Comparison of ENCODE assay signal across 23 cellular contexts in the genomic region with DNA sequence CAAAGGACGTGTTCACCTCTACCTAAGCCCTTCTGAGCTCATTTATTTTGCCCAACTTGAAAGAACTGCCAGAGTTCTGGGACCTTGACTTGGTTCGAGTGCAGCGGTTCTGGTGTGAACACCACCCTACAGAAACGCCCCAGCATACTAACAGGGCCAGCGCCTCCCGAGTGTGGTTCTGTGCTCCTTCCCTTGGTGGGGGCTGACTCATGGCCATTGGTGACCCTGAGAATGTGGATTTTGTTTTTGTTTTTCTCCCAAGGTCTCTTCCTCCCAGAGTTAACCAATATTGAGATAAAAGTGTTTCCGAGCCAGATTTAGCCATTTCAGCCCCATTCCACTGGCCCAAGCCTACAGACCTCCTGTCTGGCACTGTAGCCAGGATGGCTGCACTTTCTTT. TPM values are rescaled to one million over a fixed set of nuclear protein-coding genes. Genes with fewer than 3 reads are reported as not detected.
DNase-seq lines count a peak whose midpoint lies in the region; ATAC-seq and TF ChIP-seq lines count a peak whose summit lies in the region.
"Had no signal": no experiment of that assay in that cellular context is flagged by ENCODE, and none has a peak within 500 bp of the region (broad histone marks: within the 10 kb centered on the region; RNA-seq: fewer than 3 reads in every experiment).

No MANE protein-coding gene starts in this region.

- CTCF ChIA-PET in IMR-90 (lab: Yijun Ruan, JAX): interaction anchor here (0.6 kb wide), 1 partner anchor 153 kb away, joined by 3 read pairs; no protein-coding TSS in a partner anchor
- CTCF ChIA-PET in CD4-positive, alpha-beta T cell (lab: Charles Lee): no interaction called here

- no peaks in the 10 kb centered on the region for H3K36me3 Mint-ChIP-seq in natural killer cell
- H3K36me3 Mint-ChIP-seq in CD4-positive, alpha-beta T cell (ENCODE audit: low read depth): no peaks in the 10 kb centered on the region

- intact Hi-C loops in IMR-90 (cut with micrococcal nuclease): loop anchor here (2.0 kb wide), 2 partner anchors 17 to 29 kb away; no protein-coding TSS in a partner anchor
- intact Hi-C loops in natural killer cell (cut with micrococcal nuclease): no loop called here
- intact Hi-C loops in CD4-positive, alpha-beta T cell (cut with DNase I, micrococcal nuclease): no loop called here

- no TSS peak for BruUV-seq in IMR-90 (replicated peaks; lab: Mats Ljungman, UMichigan)

- peak overlapping the region; percentile 96 for H2BK5ac ChIP-seq in IMR-90 (ENCODE audit: low read depth, low read length, poor library complexity, severe bottlenecking)

- H3K27me3 Mint-ChIP-seq in natural killer cell (ENCODE audit: low read depth in 2 of 2): no peaks in the 10 kb centered on the region
- H3K27me3 Mint-ChIP-seq in CD4-positive, alpha-beta T cell: no peaks in the 10 kb centered on the region

- H2AK5ac ChIP-seq in IMR-90 (ENCODE audit: low read depth, low read length): peak overlapping the region; percentile 76

- peak overlapping the region in 10 of 11 experiments; percentile 12 to 99 (median 58); a peak in 12 of 22 replicates for H3K4me2 ChIP-seq in BLaER1 treated with 17β-estradiol and CSF1 and Interleukin-3, amounts not matched to agents 10 nM and 100 nM
- H3K4me2 ChIP-seq in IMR-90 (ENCODE audit: low read depth, low read length): no peak overlapping the region

- H3K27ac ChIP-seq in BLaER1 treated with 17β-estradiol and CSF1 and Interleukin-3, amounts not matched to agents 10 nM and 100 nM: peak overlapping the region in 3 of 11 experiments; percentile 1 to 52 (median 10); a peak in 4 of 22 replicates
- no peak overlapping the region for H3K27ac ChIP-seq in IMR-90 (ENCODE audit: insufficient read depth, low read length)
- no peak overlapping the region for H3K27ac ChIP-seq in CD4-positive, alpha-beta T cell (ENCODE audit: low read depth, low read length)
- H3K27ac ChIP-seq: esophagus squamous epithelium, left lung, PC-9, SK-N-MC had no signal

- no peak overlapping the region for H3K18ac ChIP-seq in IMR-90 (ENCODE audit: low read depth, low read length)

- H3K56ac ChIP-seq in IMR-90 (ENCODE audit: extremely low read depth, insufficient read depth, low read length): no peak overlapping the region

- no peaks in the 10 kb centered on the region; a peak in 1 of 22 replicates for H3K27me3 ChIP-seq in BLaER1 treated with 17β-estradiol and CSF1 and Interleukin-3, amounts not matched to agents 10 nM and 100 nM
- no peaks in the 10 kb centered on the region for H3K27me3 ChIP-seq in IMR-90 (ENCODE audit: control insufficient read depth, insufficient read depth, low read length)
- no peaks in the 10 kb centered on the region for H3K27me3 ChIP-seq in CD4-positive, alpha-beta T cell (ENCODE audit: control insufficient read depth, insufficient read depth, low read length)
- H3K27me3 ChIP-seq: left lung had no signal

- peak overlapping the region; percentile 99 for H4K91ac ChIP-seq in IMR-90 (ENCODE audit: insufficient read depth, low read depth, low read length)

- peak overlapping the region; percentile 51 to 67 for H3K27ac Mint-ChIP-seq in natural killer cell
- no peak overlapping the region for H3K27ac Mint-ChIP-seq in CD4-positive, alpha-beta T cell

- no peak for TF ChIP-seq CTCF in IMR-90 (conservative IDR thresholded peaks at IDR 0.05; ENCODE audit: low read depth, low read length)
- no peak for TF ChIP-seq CTCF in natural killer cell (IDR thresholded peaks at IDR 0.05)
- TF ChIP-seq CTCF in CD4-positive, alpha-beta T cell (IDR thresholded peaks at IDR 0.05): no peak

- H2BK20ac ChIP-seq in IMR-90 (ENCODE audit: low read depth, low read length): peak overlapping the region; percentile 43; the same call in 1 of the 2 replicates

- peak overlapping the region; percentile 64 for H3K14ac ChIP-seq in IMR-90 (replicated peaks; ENCODE audit: low read depth, low read length)

- H2BK120ac ChIP-seq in IMR-90 (ENCODE audit: low read depth, low read length): peak overlapping the region; percentile 99

- peaks cover 47 to 53% of the 10 kb centered on the region in 2 donors for H3K4me1 Mint-ChIP-seq in natural killer cell
- peaks cover 30% of the 10 kb centered on the region for H3K4me1 Mint-ChIP-seq in CD4-positive, alpha-beta T cell (ENCODE audit: low read depth)

- H3K4ac ChIP-seq in IMR-90 (ENCODE audit: low read depth, low read length): peak overlapping the region; percentile 98

- peak overlapping the region; percentile 53 for H3K4me3 Mint-ChIP-seq in natural killer cell
- H3K4me3 Mint-ChIP-seq in CD4-positive, alpha-beta T cell: no peak overlapping the region

- peak overlapping the region; percentile 98; the same call in 1 of the 2 replicates for H3K23ac ChIP-seq in IMR-90 (ENCODE audit: low read depth, low read length)

- no peak for DNase-seq in IMR-90
- peak; percentile 67 for DNase-seq in amniotic epithelial cell (ENCODE audit: low read depth)
- DNase-seq in natural killer cell: no peak
- DNase-seq in NCI-H1417 (lab: John Stamatoyannopoulos, UW): no peak
- no peak for DNase-seq in CD4-positive, alpha-beta T cell
- DNase-seq: activated CD4-positive, alpha-beta T cell treated with anti-CD3 and anti-CD28 coated beads for 1 hour; activated naive CD4-positive, alpha-beta T cell treated with Interleukin-2 at 50 U/mL for 16 hours; esophagus squamous epithelium; Kasumi-1; left lung; NCI-H1092 treated with DMSO at 0.1 percent for 48 hours; NCI-H748 treated with DMSO at 0.1 percent for 48 hours; occipital lobe; PC-9; T-helper 9 cell had no signal

- H4K8ac ChIP-seq in IMR-90 (ENCODE audit: low read depth in 2 of 2, low read length in 2 of 2): peak overlapping the region; percentile 25 to 98; a peak in 3 of 4 replicates

- no peak for TF ChIP-seq POLR2A in IMR-90 (IDR thresholded peaks at IDR 0.05; ENCODE audit: low read depth, low read length)

- 100% methylated on average over 1 of the region's 7 CpGs; no CpG with 5 or more reads in 1 of the 2 experiments for WGBS in IMR-90 (ENCODE audit: extremely low coverage in 2 of 2, insufficient read length in 1 of 2), 2 experiments

- ATAC-seq in IMR-90 (ENCODE audit: low read depth) (no peak), natural killer cell (peak in 1 of 3 donors; percentile 38), GM21737 (IDR thresholded peaks at IDR 0.05; ENCODE audit: unreplicated experiment) (no peak), HG02759 (IDR thresholded peaks at IDR 0.05; ENCODE audit: unreplicated experiment) (no peak)
- ATAC-seq in CD4-positive, alpha-beta T cell (ENCODE audit: poor library complexity): no peak
- ATAC-seq: HCT116, left lung, right cardiac atrium had no signal

- H2AFZ ChIP-seq in IMR-90 (replicated peaks; ENCODE audit: low read length, poor library complexity): no peak overlapping the region
- H2AFZ ChIP-seq: PC-9 had no signal

- H2BK15ac ChIP-seq in IMR-90 (ENCODE audit: low read depth, low read length): peak overlapping the region; percentile 90; the same call in 2 of the 3 replicates

- H3K9me3 ChIP-seq in BLaER1 treated with 17β-estradiol and CSF1 and Interleukin-3, amounts not matched to agents 10 nM and 100 nM (replicated peaks in 1 of 11): no peaks in the 10 kb centered on the region
- H3K9me3 ChIP-seq in IMR-90 (ENCODE audit: control insufficient read depth, insufficient read depth, low read length): no peaks in the 10 kb centered on the region
- no peaks in the 10 kb centered on the region for H3K9me3 ChIP-seq in CD4-positive, alpha-beta T cell (ENCODE audit: control insufficient read depth, low read length)
- H3K9me3 ChIP-seq: esophagus squamous epithelium, left lung had no signal

- H3K9ac ChIP-seq in BLaER1 treated with 17β-estradiol and CSF1 and Interleukin-3, amounts not matched to agents 10 nM and 100 nM: no peak overlapping the region
- no peak overlapping the region for H3K9ac ChIP-seq in IMR-90 (ENCODE audit: low read depth, low read length)

- peaks cover 42% of the 10 kb centered on the region for H3K9me1 ChIP-seq in IMR-90 (ENCODE audit: insufficient read depth, low read length)

- POLR2A ChIA-PET in IMR-90 (lab: Charles Lee; ENCODE audit: unreplicated experiment): no interaction called here
- POLR2A ChIA-PET in CD4-positive, alpha-beta T cell (lab: Charles Lee): no interaction called here

- no peak for TF ChIP-seq RAD21 in IMR-90 (IDR thresholded peaks at IDR 0.05; ENCODE audit: low read length)

- H2AK9ac ChIP-seq in IMR-90 (replicated peaks; ENCODE audit: low read depth, low read length, poor library complexity): peak overlapping the region; percentile 6

- in situ Hi-C loops in IMR-90 (cut with MboI; ENCODE audit: low sequenced_read_pairs): no loop called here

- peaks cover 0 to 10% (median 4%) of the 10 kb centered on the region in 11 experiments; a peak in 10 of 22 replicates for H3K36me3 ChIP-seq in BLaER1 treated with 17β-estradiol and CSF1 and Interleukin-3, amounts not matched to agents 10 nM and 100 nM
- 0 out of 2 replicates have a peak, but pooled peaks cover 2% of the 10 kb centered on the region for H3K36me3 ChIP-seq in IMR-90 (ENCODE audit: control insufficient read depth, insufficient read depth, low read length)

- no peak overlapping the region for H3K4me3 ChIP-seq in BLaER1 treated with 17β-estradiol and CSF1 and Interleukin-3, amounts not matched to agents 10 nM and 100 nM
- H3K4me3 ChIP-seq in IMR-90 (ENCODE audit: insufficient read depth, low read depth, low read length): no peak overlapping the region
- H3K4me3 ChIP-seq: esophagus squamous epithelium, left lung, PC-9, SK-N-MC had no signal

- no peak overlapping the region; the same call in 1 of the 2 replicates for H4K5ac ChIP-seq in IMR-90 (ENCODE audit: low read depth, low read length)

- H3K9me3 Mint-ChIP-seq in natural killer cell: no peaks in the 10 kb centered on the region
- H3K9me3 Mint-ChIP-seq in CD4-positive, alpha-beta T cell: no peaks in the 10 kb centered on the region

- dilution Hi-C loops in IMR-90 (cut with HindIII; ENCODE audit: low sequenced_read_pairs, unreplicated experiment): no loop called here

- H3K79me1 ChIP-seq in IMR-90 (ENCODE audit: low read depth in 1 of 2, low read length in 2 of 2): peaks cover 0 to 29% of the 10 kb centered on the region in 2 experiments; a peak in 2 of 4 replicates

- H3K4me1 ChIP-seq in BLaER1 treated with 17β-estradiol and CSF1 and Interleukin-3, amounts not matched to agents 10 nM and 100 nM: peaks cover 51 to 77% (median 72%) of the 10 kb centered on the region in 10 experiments
- H3K4me1 ChIP-seq in IMR-90 (ENCODE audit: control insufficient read depth, insufficient read depth, low read length): peaks cover 25% of the 10 kb centered on the region

- H4K20me1 ChIP-seq in BLaER1 treated with 17β-estradiol and CSF1 and Interleukin-3, amounts not matched to agents 10 nM and 100 nM: peaks cover 0 to 7% (median 0%) of the 10 kb centered on the region in 11 experiments; a peak in 2 of 22 replicates
- no peaks in the 10 kb centered on the region for H4K20me1 ChIP-seq in IMR-90 (ENCODE audit: insufficient read depth, low read length)

RNA-seq across cellular contexts. Expression of a gene that starts 27.9 kb away (rescaled TPM):
- 27.8 and 30.5 TPM in 2 replicates for total RNA-seq in IMR-90 (2012; rRNA removed)
- 87.3 and 88.1 TPM in 2 replicates for polyA plus RNA-seq in IMR-90 (2012; rRNA removed)
- polyA plus RNA-seq in IMR-90 (2012; cell fraction: cytosol; rRNA removed): 46.2 and 68.0 TPM in 2 replicates
- polyA plus RNA-seq in IMR-90 (2012; cell fraction: nucleus; rRNA removed; ENCODE audit: low replicate concordance): 57.3 and 104 TPM in 2 replicates
- total RNA-seq in natural killer cell: 10 to 100 TPM in 1 of 3 donors, 1 to 10 TPM in 2; 4.7 to 46.2 (median 9.0) TPM
- total RNA-seq in CD4-positive, alpha-beta T cell: 1 to 10 TPM; 2.3 to 2.7 TPM

RNA-seq across cellular contexts. Expression of a gene that starts 38.4 kb away (rescaled TPM):
- total RNA-seq in IMR-90 (2012; rRNA removed) (0.18 and 0.28 TPM in 2 replicates), natural killer cell (1 to 10 TPM in 1 of 3 donors, not detected in 2; 5.1 TPM)
- 0.46 and 0.50 TPM in 2 replicates for polyA plus RNA-seq in IMR-90 (2012; rRNA removed)
- polyA plus RNA-seq in IMR-90 (2012; cell fraction: cytosol; rRNA removed): 0.17 and 0.60 TPM in 2 replicates
- polyA plus RNA-seq in IMR-90 (2012; cell fraction: nucleus; rRNA removed; ENCODE audit: low replicate concordance): 0.23 and 0.26 TPM in 2 replicates
- not detected for total RNA-seq in CD4-positive, alpha-beta T cell
- total RNA-seq: G401, glomerular endothelial cell, occipital lobe had no signal

RNA-seq across cellular contexts. Expression of a gene that starts 55.1 kb away (rescaled TPM):
- total RNA-seq in IMR-90 (2012; rRNA removed) (57.8 and 68.1 TPM in 2 replicates), natural killer cell (10 to 100 TPM; 25.1 to 38.7 (median 29.0) TPM)
- polyA plus RNA-seq in IMR-90 (2012; rRNA removed): 78.4 and 80.1 TPM in 2 replicates
- 64.2 and 85.0 TPM in 2 replicates for polyA plus RNA-seq in IMR-90 (2012; cell fraction: cytosol; rRNA removed)
- polyA plus RNA-seq in IMR-90 (2012; cell fraction: nucleus; rRNA removed; ENCODE audit: low replicate concordance): 21.3 and 32.0 TPM in 2 replicates
- 10 to 100 TPM; 14.3 to 17.1 TPM for total RNA-seq in CD4-positive, alpha-beta T cell
